In the genomic region with DNA sequence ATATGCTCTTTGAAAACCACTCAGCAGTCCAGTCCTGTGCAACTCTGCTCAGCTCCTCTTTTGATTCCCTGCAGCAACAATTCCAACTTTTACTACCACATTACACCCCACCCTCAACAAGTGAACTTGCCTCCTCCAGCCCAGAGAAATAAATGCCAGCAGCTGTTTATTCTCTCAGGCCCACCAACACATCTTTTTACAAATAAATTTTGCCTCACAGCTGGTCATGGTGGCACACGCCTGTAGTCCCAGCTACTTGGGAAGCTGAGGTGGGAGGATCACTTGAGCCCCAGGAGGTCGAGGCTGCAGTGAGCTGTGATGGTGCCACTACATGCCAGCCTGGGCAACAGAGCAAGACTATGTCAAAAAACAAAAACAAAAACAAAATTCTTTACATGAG, we compare ENCODE assay signal across 31 cellular contexts. TPM values are rescaled to one million over a fixed set of nuclear protein-coding genes. Genes with fewer than 3 reads are reported as not detected.
DNase-seq lines count a peak whose midpoint lies in the region; ATAC-seq and TF ChIP-seq lines count a peak whose summit lies in the region.
"Had no signal": no experiment of that assay in that cellular context is flagged by ENCODE, and none has a peak within 500 bp of the region (broad histone marks: within the 10 kb centered on the region; RNA-seq: fewer than 3 reads in every experiment).

No MANE protein-coding gene starts in this region.

- peaks cover 13% of the 10 kb centered on the region for H3K4me1 ChIP-seq in CD8-positive, alpha-beta T cell (ENCODE audit: insufficient read depth, low read length)
- no peaks in the 10 kb centered on the region for H3K4me1 ChIP-seq in BE2C
- H3K4me1 ChIP-seq: breast epithelium, prostate gland had no signal

- peaks cover 49% of the 10 kb centered on the region for H3K4me1 Mint-ChIP-seq in CD8-positive, alpha-beta T cell (ENCODE audit: low read depth)
- peaks cover 42% of the 10 kb centered on the region for H3K4me1 Mint-ChIP-seq in activated CD4-positive, alpha-beta memory T cell treated with anti-CD3 and anti-CD28 coated beads for 36 hours (ENCODE audit: low read depth)
- H3K4me1 Mint-ChIP-seq in endothelial cell (ENCODE audit: unreplicated experiment), result peaks cover 13% of the 10 kb centered on the region
- H3K4me1 Mint-ChIP-seq in osteocyte (ENCODE audit: unreplicated experiment), result peaks cover 15% of the 10 kb centered on the region
- H3K4me1 Mint-ChIP-seq: GM23338 had no signal

- no peak overlapping the region for H3K27ac ChIP-seq in CD8-positive, alpha-beta T cell (ENCODE audit: low read depth, low read length)
- H3K27ac ChIP-seq: coronary artery, left lung, Peyer's patch, prostate gland had no signal

- no peak for DNase-seq in CD8-positive, alpha-beta T cell
- DNase-seq in activated CD4-positive, alpha-beta memory T cell treated with anti-CD3 and anti-CD28 coated beads for 36 hours, result no peak
- no peak for DNase-seq in endothelial cell (ENCODE audit: low spot score)
- DNase-seq in osteocyte (ENCODE audit: extremely low spot score, unreplicated experiment), result peak; percentile 11
- no peak for DNase-seq in BE2C
- DNase-seq: activated CD4-positive, alpha-beta T cell treated with anti-CD3 and anti-CD28 coated beads for 4 hours; activated naive CD4-positive, alpha-beta T cell treated with anti-CD3 and anti-CD28 coated beads, Interleukin-2, amount 50 U/mL, for 16 hours; Calu3; DMS79 treated with DMSO at 0.1 percent for 48 hours; effector CD8-positive, alpha-beta T cell; erythroblast; GDM1; IMR-90; left lung; mesenchymal stem cell; NCI-H1694; NCI-H446 treated with DMSO at 0.1 percent for 48 hours; NCI-H82; Peyer's patch; SHP77 treated with DMSO at 0.1 percent for 48 hours; stimulated activated CD4-positive, alpha-beta T cell treated with anti-CD3 and anti-CD28 coated beads, Interleukin-4, amount 100 ng/mL, for 24 hours; trophoblast cell had no signal

- CTCF ChIA-PET in CD8-positive, alpha-beta T cell (lab: Charles Lee), result interaction anchor here (0.6 kb wide), 1 partner anchor 318 kb away, joined by 3 read pairs; no protein-coding TSS in a partner anchor
- CTCF ChIA-PET in activated CD4-positive, alpha-beta memory T cell treated with anti-CD3 and anti-CD28 coated beads for 36 hours (lab: Charles Lee), result no interaction called here

- H3K9me3 Mint-ChIP-seq in CD8-positive, alpha-beta T cell, result no peaks in the 10 kb centered on the region
- H3K9me3 Mint-ChIP-seq in activated CD4-positive, alpha-beta memory T cell treated with anti-CD3 and anti-CD28 coated beads for 36 hours, result no peaks in the 10 kb centered on the region
- no peaks in the 10 kb centered on the region for H3K9me3 Mint-ChIP-seq in endothelial cell (ENCODE audit: unreplicated experiment)
- no peaks in the 10 kb centered on the region for H3K9me3 Mint-ChIP-seq in osteocyte (ENCODE audit: unreplicated experiment)
- H3K9me3 Mint-ChIP-seq: activated T-helper 1 cell treated with anti-CD3 and anti-CD28 coated beads, Interleukin-12 subunit alpha, Interleukin-12 subunit beta, Interleukin-2, Interleukin-4 antibody, amounts not matched to agents 30 ng/mL and 10 ng/mL and 1 ng/mL, durations not matched to agents 14 hours and 24 hours and 36 hours; GM23338 had no signal

- no peaks in the 10 kb centered on the region for H3K27me3 Mint-ChIP-seq in CD8-positive, alpha-beta T cell (ENCODE audit: low read depth)
- no peaks in the 10 kb centered on the region for H3K27me3 Mint-ChIP-seq in activated CD4-positive, alpha-beta memory T cell treated with anti-CD3 and anti-CD28 coated beads for 36 hours
- H3K27me3 Mint-ChIP-seq in endothelial cell (ENCODE audit: unreplicated experiment) (peaks cover 2% of the 10 kb centered on the region), osteocyte (ENCODE audit: unreplicated experiment) (no peaks in the 10 kb centered on the region)

- H3K27me3 ChIP-seq in CD8-positive, alpha-beta T cell (ENCODE audit: insufficient read depth, low read length), result no peaks in the 10 kb centered on the region
- H3K27me3 ChIP-seq in BE2C, result no peaks in the 10 kb centered on the region
- H3K27me3 ChIP-seq: BLaER1 treated with 17β-estradiol and CSF1 and Interleukin-3, amounts not matched to agents 10 nM and 100 nM; breast epithelium; left lung; Peyer's patch had no signal

- POLR2A ChIA-PET in CD8-positive, alpha-beta T cell (lab: Charles Lee), result no interaction called here
- POLR2A ChIA-PET in activated CD4-positive, alpha-beta memory T cell treated with anti-CD3 and anti-CD28 coated beads for 36 hours (lab: Charles Lee), result interaction anchor here (0.9 kb wide), 1 partner anchor 9 kb away, joined by 3 read pairs; no protein-coding TSS in a partner anchor

- TF ChIP-seq CTCF in CD8-positive, alpha-beta T cell (IDR thresholded peaks at IDR 0.05), result no peak
- TF ChIP-seq CTCF in endothelial cell (IDR thresholded peaks at IDR 0.05; ENCODE audit: unreplicated experiment) (no peak), osteocyte (IDR thresholded peaks at IDR 0.05) (no peak), BE2C (IDR thresholded peaks at IDR 0.05; ENCODE audit: low read depth, low read length) (no peak)

- intact Hi-C loops in CD8-positive, alpha-beta T cell (cut with DNase I, micrococcal nuclease), result no loop called here
- intact Hi-C loops in activated CD4-positive, alpha-beta memory T cell treated with anti-CD3 and anti-CD28 coated beads for 36 hours (cut with micrococcal nuclease), result no loop called here

- ATAC-seq in CD8-positive, alpha-beta T cell, result no peak
- ATAC-seq in GM19351 (IDR thresholded peaks at IDR 0.05; ENCODE audit: unreplicated experiment) (no peak), GM21447 (IDR thresholded peaks at IDR 0.05; ENCODE audit: unreplicated experiment) (no peak)
- ATAC-seq: GM23338, left lung, sciatic nerve had no signal

- no peak overlapping the region for H3K4me3 ChIP-seq in CD8-positive, alpha-beta T cell (ENCODE audit: low read depth, low read length)
- H3K4me3 ChIP-seq in BE2C (ENCODE audit: low read depth, low read length), result no peak overlapping the region
- H3K4me3 ChIP-seq: breast epithelium, coronary artery, GM23338, left lung, Peyer's patch, prostate gland had no signal

- H3K4me3 Mint-ChIP-seq in CD8-positive, alpha-beta T cell, result no peak overlapping the region
- no peak overlapping the region for H3K4me3 Mint-ChIP-seq in activated CD4-positive, alpha-beta memory T cell treated with anti-CD3 and anti-CD28 coated beads for 36 hours
- no peak overlapping the region for H3K4me3 Mint-ChIP-seq in endothelial cell (ENCODE audit: unreplicated experiment)
- H3K4me3 Mint-ChIP-seq in osteocyte (ENCODE audit: unreplicated experiment), result no peak overlapping the region
- H3K4me3 Mint-ChIP-seq: activated T-helper 1 cell treated with anti-CD3 and anti-CD28 coated beads, Interleukin-12 subunit alpha, Interleukin-12 subunit beta, Interleukin-2, Interleukin-4 antibody, amounts not matched to agents 30 ng/mL and 10 ng/mL and 1 ng/mL, durations not matched to agents 14 hours and 24 hours and 36 hours; GM23338 had no signal

- peak overlapping the region; percentile 90 for H3K27ac Mint-ChIP-seq in CD8-positive, alpha-beta T cell
- H3K27ac Mint-ChIP-seq in activated CD4-positive, alpha-beta memory T cell treated with anti-CD3 and anti-CD28 coated beads for 36 hours, result peak overlapping the region; percentile 7
- H3K27ac Mint-ChIP-seq in endothelial cell (ENCODE audit: unreplicated experiment) (peak overlapping the region; percentile 82), osteocyte (ENCODE audit: unreplicated experiment) (no peak overlapping the region)
- H3K27ac Mint-ChIP-seq: activated T-helper 1 cell treated with anti-CD3 and anti-CD28 coated beads, Interleukin-12 subunit alpha, Interleukin-12 subunit beta, Interleukin-2, Interleukin-4 antibody, amounts not matched to agents 30 ng/mL and 10 ng/mL and 1 ng/mL, durations not matched to agents 14 hours and 24 hours and 36 hours; GM23338 had no signal

- peaks cover 57% of the 10 kb centered on the region for H3K36me3 Mint-ChIP-seq in CD8-positive, alpha-beta T cell
- peaks cover 34% of the 10 kb centered on the region for H3K36me3 Mint-ChIP-seq in activated CD4-positive, alpha-beta memory T cell treated with anti-CD3 and anti-CD28 coated beads for 36 hours
- H3K36me3 Mint-ChIP-seq in endothelial cell (ENCODE audit: low read depth, unreplicated experiment) (peaks cover 28% of the 10 kb centered on the region), osteocyte (ENCODE audit: unreplicated experiment) (peaks cover 35% of the 10 kb centered on the region)

- H3K9me3 ChIP-seq in CD8-positive, alpha-beta T cell (ENCODE audit: low read length), result no peaks in the 10 kb centered on the region
- no peaks in the 10 kb centered on the region for H3K9me3 ChIP-seq in BE2C
- H3K9me3 ChIP-seq: BLaER1 treated with 17β-estradiol and CSF1 and Interleukin-3, amounts not matched to agents 10 nM and 100 nM; breast epithelium; left lung; Peyer's patch; prostate gland had no signal

- H3K36me3 ChIP-seq in CD8-positive, alpha-beta T cell (ENCODE audit: insufficient read depth, low read length), result peaks cover 13% of the 10 kb centered on the region
- H3K36me3 ChIP-seq in BE2C, result peaks cover 35% of the 10 kb centered on the region
- H3K36me3 ChIP-seq: breast epithelium, prostate gland had no signal

RNA-seq across cellular contexts. Expression of gene SNX6, which starts 9.8 kb away (rescaled TPM):
- total RNA-seq in CD8-positive, alpha-beta T cell, result 10 to 100 TPM; 51.2 to 53.5 TPM
- total RNA-seq in activated CD4-positive, alpha-beta memory T cell treated with anti-CD3 and anti-CD28 coated beads for 36 hours, result 10 to 100 TPM; 82.0 to 86.9 TPM
- total RNA-seq in endothelial cell (ENCODE audit: unreplicated experiment) (82.4 TPM), osteocyte (80.0 and 92.0 TPM in 2 replicates)
- polyA plus RNA-seq in BE2C (2012; ENCODE audit: insufficient read depth, insufficient read length, low read depth), result 56.5 TPM
